In genomic region chr10:89278034-89278535, GRCh38 we compare ENCODE assay signal across 8 cellular contexts. TPM values are rescaled to one million over a fixed set of nuclear protein-coding genes. Genes with fewer than 3 reads are reported as not detected.
DNase-seq lines count a peak whose midpoint lies in the region; ATAC-seq and TF ChIP-seq lines count a peak whose summit lies in the region.

No MANE protein-coding gene starts in this region.

- no peaks in the 10 kb centered on the region for H3K79me2 ChIP-seq in parathyroid adenoma

- H3K4me2 ChIP-seq in parathyroid adenoma (ENCODE audit: low read length) = no peak overlapping the region

- H3K36me3 ChIP-seq in BE2C (no peaks in the 10 kb centered on the region), RWPE2 (ENCODE audit: low read depth) (no peaks in the 10 kb centered on the region), parathyroid adenoma (ENCODE audit: control insufficient read depth, insufficient read depth, low read length) (no peaks in the 10 kb centered on the region)

- DNase-seq in BE2C (peak; percentile 41), RWPE2 (ENCODE audit: low spot score) (peak; percentile 87), fibroblast of the aortic adventitia (ENCODE audit: low read depth) (peak; percentile 99), GF-D8 (lab: John Stamatoyannopoulos, UW) (no peak)
- DNase-seq in activated T-cell treated with anti-CD3 and anti-CD28 coated beads, Interleukin-2, amount 50 U/mL, for 1 hour = no peak

- H3K9me3 ChIP-seq in BE2C = no peaks in the 10 kb centered on the region
- H3K9me3 ChIP-seq in RWPE2 (ENCODE audit: severe bottlenecking) = no peaks in the 10 kb centered on the region
- no peaks in the 10 kb centered on the region for H3K9me3 ChIP-seq in parathyroid adenoma (ENCODE audit: control insufficient read depth, low read length)

- TF ChIP-seq CTCF in BE2C (IDR thresholded peaks at IDR 0.05; ENCODE audit: low read depth, low read length) (no peak), RWPE2 (IDR thresholded peaks at IDR 0.05; ENCODE audit: poor library complexity, severe bottlenecking) (no peak), fibroblast of the aortic adventitia (IDR thresholded peaks at IDR 0.05; ENCODE audit: insufficient read depth, low read length) (no peak), parathyroid adenoma (IDR thresholded peaks at IDR 0.05) (no peak)

- H3K4me3 ChIP-seq in BE2C (ENCODE audit: low read depth, low read length) (no peak overlapping the region), RWPE2 (ENCODE audit: severe bottlenecking) (no peak overlapping the region), fibroblast of the aortic adventitia (ENCODE audit: low read depth, low read length) (no peak overlapping the region), parathyroid adenoma (ENCODE audit: low read depth, low read length) (no peak overlapping the region)

- ATAC-seq in RWPE2 (ENCODE audit: low read depth) (peak; percentile 93), HG03342 (IDR thresholded peaks at IDR 0.05; ENCODE audit: unreplicated experiment) (no peak), GM21786 (IDR thresholded peaks at IDR 0.05; ENCODE audit: unreplicated experiment) (no peak)

- no peak overlapping the region for H3K9ac ChIP-seq in parathyroid adenoma

- H2AFZ ChIP-seq in parathyroid adenoma = peak overlapping the region; percentile 40

- H3K27ac ChIP-seq in RWPE2 (ENCODE audit: poor library complexity, severe bottlenecking) (peak overlapping the region; percentile 90), parathyroid adenoma (peak overlapping the region; percentile 46)

- H3K27me3 ChIP-seq in BE2C = no peaks in the 10 kb centered on the region
- no peaks in the 10 kb centered on the region for H3K27me3 ChIP-seq in RWPE2 (ENCODE audit: insufficient read depth, poor library complexity, severe bottlenecking)
- no peaks in the 10 kb centered on the region for H3K27me3 ChIP-seq in parathyroid adenoma (ENCODE audit: control insufficient read depth, insufficient read depth, low read length)

- H3K4me1 ChIP-seq in BE2C = peaks cover 26% of the 10 kb centered on the region
- peaks cover 61% of the 10 kb centered on the region for H3K4me1 ChIP-seq in RWPE2 (ENCODE audit: insufficient read depth, poor library complexity, severe bottlenecking)
- H3K4me1 ChIP-seq in parathyroid adenoma = peaks cover 18% of the 10 kb centered on the region

RNA-seq across cellular contexts. Expression of gene IFIT2, which starts 23.8 kb away (rescaled TPM):
- polyA plus RNA-seq in BE2C (2012; ENCODE audit: insufficient read depth, insufficient read length, low read depth) = 4.3 TPM
- 7.6 and 30.7 TPM in 2 replicates for total RNA-seq in fibroblast of the aortic adventitia (ENCODE audit: low replicate concordance)

RNA-seq across cellular contexts. Expression of gene LIPA, which starts 26.5 kb away (rescaled TPM):
- polyA plus RNA-seq in BE2C (2012; ENCODE audit: insufficient read depth, insufficient read length, low read depth) = 49.2 TPM
- 30.6 and 55.2 TPM in 2 replicates for total RNA-seq in fibroblast of the aortic adventitia (ENCODE audit: low replicate concordance)

RNA-seq across cellular contexts. Expression of gene IFIT3, which starts 49.7 kb away (rescaled TPM):
- polyA plus RNA-seq in BE2C (2012; ENCODE audit: insufficient read depth, insufficient read length, low read depth) = 0.71 TPM
- total RNA-seq in fibroblast of the aortic adventitia (ENCODE audit: low replicate concordance) = 23.1 and 88.3 TPM in 2 replicates

Comparison
In these comparisons a context has a peak if more than half of its experiments do, and no peak if none do; other contexts are left out.
1. DNase-seq: peak in BE2C (single experiment), RWPE2 (single experiment) and fibroblast of the aortic adventitia (single experiment); none in activated T-cell treated with anti-CD3 and anti-CD28 coated beads, Interleukin-2, amount 50 U/mL, for 1 hour (single experiment) and GF-D8 (single experiment).